In the genomic region with DNA sequence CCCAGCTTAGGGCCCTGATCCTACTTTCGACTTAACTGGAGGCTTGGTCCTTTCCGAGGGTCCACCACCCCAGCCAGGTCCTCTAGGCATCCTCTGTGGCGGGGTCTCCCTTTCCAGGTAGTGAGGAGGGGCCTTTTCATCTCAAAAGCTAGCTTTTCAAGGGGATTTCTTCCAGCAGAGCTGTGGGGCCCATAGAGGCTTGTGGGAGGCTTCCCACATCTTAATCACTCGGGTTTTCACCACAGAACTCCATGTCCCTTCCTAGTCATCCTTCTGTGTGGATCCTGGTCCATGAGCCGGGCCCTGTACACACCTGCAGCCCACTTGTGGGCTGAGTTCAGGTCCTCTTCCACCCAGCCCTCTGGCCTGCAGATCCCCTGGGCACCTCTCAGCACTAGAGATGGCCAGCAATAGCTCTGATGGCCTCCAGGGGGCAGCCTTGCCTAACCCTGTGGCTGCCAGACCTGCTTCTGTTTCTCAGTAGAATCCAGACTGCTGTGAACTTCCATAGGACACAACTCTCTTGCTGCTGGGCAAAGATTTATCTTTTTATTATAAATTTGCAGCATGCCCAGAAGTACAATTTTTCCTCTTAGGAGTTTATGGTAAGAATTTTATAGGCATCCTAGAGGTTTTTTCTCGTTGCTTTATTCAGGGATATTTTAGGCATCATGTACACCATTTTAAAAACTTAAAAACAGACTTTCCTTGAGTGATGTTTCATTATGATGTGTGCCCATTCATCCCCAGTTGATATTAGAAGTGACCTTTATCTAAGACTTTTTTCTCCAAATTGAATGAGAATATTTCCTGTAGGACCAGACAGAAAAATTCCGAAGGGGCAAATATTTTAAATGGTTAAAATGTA, we compare ENCODE assay signal across 8 cellular contexts.
DNase-seq lines count a peak whose midpoint lies in the region; ATAC-seq, FAIRE-seq and TF ChIP-seq lines count a peak whose summit lies in the region.

No MANE protein-coding gene starts in this region.

- FAIRE-seq in GM19239 (lab: Jason Lieb, UNC): peak; percentile 80

- peak; percentile 99 for TF ChIP-seq CTCF in C4-2B (conservative IDR thresholded peaks at IDR 0.05)

- no peak overlapping the region for H3K27ac Mint-ChIP-seq in activated CD4-positive, alpha-beta T cell treated with anti-CD3 and anti-CD28 coated beads, Interleukin-2, amount 10 ng/mL, durations not matched to agents 24 days and 14 days
- peak overlapping the region; percentile 69 for H3K27ac Mint-ChIP-seq in dendritic cell treated with granulocyte-macrophage colony-stimulating factor and Interleukin-4, amounts not matched to agents 40 ng/mL and 50 ng/mL, for 4 days

- H3K4me1 Mint-ChIP-seq in activated CD4-positive, alpha-beta T cell treated with anti-CD3 and anti-CD28 coated beads, Interleukin-2, amount 10 ng/mL, durations not matched to agents 24 days and 14 days: peaks cover 2% of the 10 kb centered on the region
- peaks cover 56% of the 10 kb centered on the region for H3K4me1 Mint-ChIP-seq in dendritic cell treated with granulocyte-macrophage colony-stimulating factor and Interleukin-4, amounts not matched to agents 40 ng/mL and 50 ng/mL, for 4 days (ENCODE audit: low read depth)

- intact Hi-C loops in activated CD4-positive, alpha-beta T cell treated with anti-CD3 and anti-CD28 coated beads, Interleukin-2, amount 10 ng/mL, durations not matched to agents 24 days and 14 days (cut with micrococcal nuclease): loop anchor here (1.0 to 2.0 kb wide), 3 partner anchors 47 to 663 kb away; no protein-coding TSS in a partner anchor
- intact Hi-C loops in dendritic cell treated with granulocyte-macrophage colony-stimulating factor and Interleukin-4, amounts not matched to agents 40 ng/mL and 50 ng/mL, for 4 days (cut with micrococcal nuclease): loop anchor here (2.0 to 5.0 kb wide), 2 partner anchors 297 to 365 kb away; no protein-coding TSS in a partner anchor

- ATAC-seq in HG03342 (IDR thresholded peaks at IDR 0.05; ENCODE audit: unreplicated experiment): peak; percentile 95

- DNase-seq in GM19239 (ENCODE audit: insufficient read length, low spot score) (peak; percentile 63), NCI-H524 (lab: John Stamatoyannopoulos, UW) (peak; percentile 26 to 68), lung microvascular endothelial cell (ENCODE audit: low read depth in 2 of 2) (peak; percentile 73 to 82)
- DNase-seq in activated CD4-positive, alpha-beta T cell treated with anti-CD3 and anti-CD28 coated beads, Interleukin-2, amount 10 ng/mL, durations not matched to agents 24 days and 14 days: peak; percentile 88
- DNase-seq in stimulated activated CD8-positive, alpha-beta memory T cell treated with anti-CD3 and anti-CD28 coated beads, Interleukin-15, amount 100 ng/mL, for 48 hours (ENCODE audit: low read depth in 2 of 2): peak; percentile 28 to 29

- H3K27me3 Mint-ChIP-seq in activated CD4-positive, alpha-beta T cell treated with anti-CD3 and anti-CD28 coated beads, Interleukin-2, amount 10 ng/mL, durations not matched to agents 24 days and 14 days: peaks cover 2% of the 10 kb centered on the region
- H3K27me3 Mint-ChIP-seq in dendritic cell treated with granulocyte-macrophage colony-stimulating factor and Interleukin-4, amounts not matched to agents 40 ng/mL and 50 ng/mL, for 4 days: no peaks in the 10 kb centered on the region

- no peak overlapping the region for H3K27ac ChIP-seq in C4-2B

- no peaks in the 10 kb centered on the region for H3K9me3 Mint-ChIP-seq in activated CD4-positive, alpha-beta T cell treated with anti-CD3 and anti-CD28 coated beads, Interleukin-2, amount 10 ng/mL, durations not matched to agents 24 days and 14 days
- no peaks in the 10 kb centered on the region for H3K9me3 Mint-ChIP-seq in dendritic cell treated with granulocyte-macrophage colony-stimulating factor and Interleukin-4, amounts not matched to agents 40 ng/mL and 50 ng/mL, for 4 days

- no peaks in the 10 kb centered on the region for H3K36me3 Mint-ChIP-seq in activated CD4-positive, alpha-beta T cell treated with anti-CD3 and anti-CD28 coated beads, Interleukin-2, amount 10 ng/mL, durations not matched to agents 24 days and 14 days (ENCODE audit: low read depth)
- peaks cover 29% of the 10 kb centered on the region for H3K36me3 Mint-ChIP-seq in dendritic cell treated with granulocyte-macrophage colony-stimulating factor and Interleukin-4, amounts not matched to agents 40 ng/mL and 50 ng/mL, for 4 days (ENCODE audit: low read depth)

- no peak overlapping the region for H3K4me3 Mint-ChIP-seq in activated CD4-positive, alpha-beta T cell treated with anti-CD3 and anti-CD28 coated beads, Interleukin-2, amount 10 ng/mL, durations not matched to agents 24 days and 14 days
- H3K4me3 Mint-ChIP-seq in dendritic cell treated with granulocyte-macrophage colony-stimulating factor and Interleukin-4, amounts not matched to agents 40 ng/mL and 50 ng/mL, for 4 days: peak overlapping the region; percentile 13

Comparison
In these comparisons a context has a peak if more than half of its experiments do, and no peak if none do; other contexts are left out.
1. DNase-seq: peak in every context shown above with its lines; median percentile 88 in activated CD4-positive, alpha-beta T cell treated with anti-CD3 and anti-CD28 coated beads, Interleukin-2, amount 10 ng/mL, durations not matched to agents 24 days and 14 days; 78 in lung microvascular endothelial cell; 63 in GM19239; 47 in NCI-H524; 28 in stimulated activated CD8-positive, alpha-beta memory T cell treated with anti-CD3 and anti-CD28 coated beads, Interleukin-15, amount 100 ng/mL, for 48 hours.